In genomic region chr14:73787760-73788508, GRCh38 we compare ENCODE assay signal across 8 cellular contexts.
A peak's percentile ranks its signal among the peaks of the same experiment; 100 is the strongest.
DNase-seq lines count a peak whose midpoint lies in the region; TF ChIP-seq lines count a peak whose summit lies in the region.

No MANE protein-coding gene starts in this region.

- intact Hi-C loops in thyroid gland (cut with DNase I) = no loop called here

- H3K4me3 ChIP-seq in mucosa of stomach (ENCODE audit: low read length) = peak overlapping the region; percentile 45
- peak overlapping the region in 2 of 3 donors; percentile 61 to 67 for H3K4me3 ChIP-seq in thyroid gland (replicated peaks in 1 of 3)

- no peaks in the 10 kb centered on the region for H3K36me3 Mint-ChIP-seq in chondrocyte (ENCODE audit: low read depth)

- peak; percentile 75 for DNase-seq in activated effector memory CD4-positive, alpha-beta T cell treated with anti-CD3 and anti-CD28 coated beads, Interleukin-2, amount 50 U/mL, for 16 hours
- DNase-seq in activated effector memory CD4-positive, alpha-beta T cell treated with Interleukin-2 at 50 U/mL for 16 hours = no peak
- DNase-seq in RPMI8226 = peak; percentile 15
- no peak for DNase-seq in chondrocyte (ENCODE audit: low spot score)
- no peak for DNase-seq in thyroid gland
- no peak for DNase-seq in GM19238 (ENCODE audit: insufficient read length, low spot score)
- no peak for DNase-seq in putamen (ENCODE audit: low spot score)

- peak overlapping the region; percentile 90 to 98 (median 97) for H3K27ac ChIP-seq in thyroid gland

- peak overlapping the region; percentile 97 for H3K27ac Mint-ChIP-seq in chondrocyte (ENCODE audit: unreplicated experiment)

- H3K4me1 Mint-ChIP-seq in chondrocyte (ENCODE audit: low read depth) = peaks cover 76% of the 10 kb centered on the region

- H3K27me3 ChIP-seq in mucosa of stomach (ENCODE audit: control insufficient read depth, insufficient read depth, low read length) (no peaks in the 10 kb centered on the region), thyroid gland (no peaks in the 10 kb centered on the region)

- H3K9me3 ChIP-seq in mucosa of stomach (ENCODE audit: control insufficient read depth, low read length) (no peaks in the 10 kb centered on the region), thyroid gland (no peaks in the 10 kb centered on the region)

- TF ChIP-seq POLR2A in thyroid gland (IDR thresholded peaks at IDR 0.05) = no peak

- H3K4me1 ChIP-seq in mucosa of stomach (ENCODE audit: control insufficient read depth, insufficient read depth, low read length) (peaks cover 46% of the 10 kb centered on the region), thyroid gland (peaks cover 45 to 63% of the 10 kb centered on the region in 2 donors)

- WGBS in thyroid gland, 2 donors = 3 to 5% methylated on average over 11 of the region's 11 CpGs

- H3K9ac ChIP-seq in mucosa of stomach (ENCODE audit: low read length) = peak overlapping the region; percentile 87

- TF ChIP-seq CTCF in chondrocyte (IDR thresholded peaks at IDR 0.05) (no peak), thyroid gland (IDR thresholded peaks at IDR 0.05) (no peak)

- H3K36me3 ChIP-seq in mucosa of stomach (ENCODE audit: control insufficient read depth, insufficient read depth, low read length) (no peaks in the 10 kb centered on the region), thyroid gland (no peaks in the 10 kb centered on the region)

- no peaks in the 10 kb centered on the region for H3K27me3 Mint-ChIP-seq in chondrocyte (ENCODE audit: low read depth)

- no peaks in the 10 kb centered on the region for H3K9me3 Mint-ChIP-seq in chondrocyte (ENCODE audit: low read depth)

- H3K4me3 Mint-ChIP-seq in chondrocyte (ENCODE audit: unreplicated experiment) = peak overlapping the region; percentile 75

Comparison
In these comparisons a context has a peak if more than half of its experiments do, and no peak if none do; other contexts are left out.
1. DNase-seq: peak in activated effector memory CD4-positive, alpha-beta T cell treated with anti-CD3 and anti-CD28 coated beads, Interleukin-2, amount 50 U/mL, for 16 hours (single experiment) and RPMI8226 (single experiment); none in activated effector memory CD4-positive, alpha-beta T cell treated with Interleukin-2 at 50 U/mL for 16 hours (single experiment), chondrocyte (single experiment), thyroid gland (0 of 2), GM19238 (single experiment) and putamen (single experiment).